ENCODE assay signal across 10 cellular contexts in the genomic region with DNA sequence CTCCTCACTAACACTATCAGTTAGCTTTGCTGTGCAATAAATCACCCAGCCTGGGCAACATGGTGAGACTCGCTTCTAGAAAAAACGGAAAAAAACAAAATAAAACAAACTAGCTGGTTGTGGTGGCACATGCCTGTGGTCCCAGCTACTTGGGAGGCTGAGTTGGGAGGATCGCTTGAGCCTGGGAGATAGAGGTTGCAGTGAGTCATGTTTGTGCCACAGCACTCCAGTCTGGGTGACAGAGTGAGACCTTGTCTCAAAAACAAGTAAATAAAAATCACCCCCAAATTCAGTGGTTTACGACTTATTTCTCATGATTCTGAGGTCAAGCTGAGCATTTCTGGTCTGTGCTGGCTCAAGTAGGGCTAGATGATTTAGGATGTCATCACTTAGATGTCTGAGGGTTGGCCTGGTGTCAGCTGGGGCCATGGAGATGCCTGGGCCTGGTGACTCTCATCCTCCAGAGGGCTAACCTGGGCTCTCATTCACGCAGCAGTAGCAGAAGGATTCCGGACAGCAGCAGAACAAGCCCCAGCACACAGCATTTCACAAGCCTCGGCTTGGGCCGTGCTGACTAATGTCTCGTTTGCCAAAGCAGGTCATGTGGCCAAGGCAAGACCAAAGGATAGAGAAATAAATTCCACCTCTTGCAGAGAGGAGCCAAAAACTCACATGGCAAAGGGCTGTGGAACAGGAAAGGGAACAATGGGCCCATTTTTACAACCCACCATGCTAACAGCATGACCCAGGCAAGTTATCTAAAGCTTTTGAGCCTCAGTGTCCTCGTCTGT. TPM values are rescaled to one million over a fixed set of nuclear protein-coding genes. Genes with fewer than 3 reads are reported as not detected.
DNase-seq lines count a peak whose midpoint lies in the region; ATAC-seq and TF ChIP-seq lines count a peak whose summit lies in the region.
"Had no signal": no experiment of that assay in that cellular context is flagged by ENCODE, and none has a peak within 500 bp of the region (broad histone marks: within the 10 kb centered on the region; RNA-seq: fewer than 3 reads in every experiment).

No MANE protein-coding gene starts in this region.

- H3K36me3 ChIP-seq in RWPE2 (ENCODE audit: low read depth) (no peaks in the 10 kb centered on the region), trophoblast cell (ENCODE audit: control insufficient read depth in 1 of 2, insufficient read depth in 2 of 2, low read length in 2 of 2) (no peaks in the 10 kb centered on the region), SK-N-SH (replicated peaks in 1 of 2; ENCODE audit: control insufficient read depth in 1 of 2, insufficient read depth in 2 of 2, low read length in 1 of 2) (no peaks in the 10 kb centered on the region)

- DNase-seq in COLO829 (ENCODE audit: low spot score): peak; percentile 88
- DNase-seq in RWPE2 (ENCODE audit: low spot score): peak; percentile 85
- peak; percentile 82 for DNase-seq in fibroblast of villous mesenchyme (ENCODE audit: low read depth)
- peak; percentile 83 to 89 for DNase-seq in trophoblast cell
- DNase-seq in SK-N-SH: no peak
- DNase-seq in cortex of kidney (lab: John Stamatoyannopoulos, UW): no peak
- DNase-seq: NCI-H1694 had no signal

- H4K12ac ChIP-seq in trophoblast cell (ENCODE audit: low read depth, low read length): no peak overlapping the region

- CTCF ChIA-PET in SK-N-SH (lab: Yijun Ruan, JAX): interaction anchor here (0.8 to 0.9 kb wide), 2 partner anchors 18 to 62 kb away, joined by 3 read pairs; no protein-coding TSS in a partner anchor

- no peaks in the 10 kb centered on the region for H3K9me2 ChIP-seq in SK-N-SH

- POLR2A ChIA-PET in SK-N-SH (lab: Yijun Ruan, JAX): no interaction called here

- H3K4me2 ChIP-seq in trophoblast cell (ENCODE audit: low read length) (no peak overlapping the region), SK-N-SH (no peak overlapping the region)

- no peak overlapping the region for H3K4ac ChIP-seq in trophoblast cell (ENCODE audit: low read depth, low read length)

- H2BK12ac ChIP-seq in trophoblast cell (ENCODE audit: low read length): no peak overlapping the region

- no peak for TF ChIP-seq EP300 in SK-N-SH (IDR thresholded peaks at IDR 0.05; ENCODE audit: borderline replicate concordance in 1 of 2, low read depth in 1 of 2, low read length in 1 of 2)

- no peaks in the 10 kb centered on the region for H3K9me3 ChIP-seq in RWPE2 (ENCODE audit: severe bottlenecking)
- no peaks in the 10 kb centered on the region for H3K9me3 ChIP-seq in trophoblast cell (ENCODE audit: insufficient read depth, low read depth, low read length)
- no peaks in the 10 kb centered on the region for H3K9me3 ChIP-seq in SK-N-SH

- H2AFZ ChIP-seq in trophoblast cell (ENCODE audit: insufficient read depth, low read length, poor library complexity): no peak overlapping the region
- H2AFZ ChIP-seq in SK-N-SH (ENCODE audit: low read depth): no peak overlapping the region

- TF ChIP-seq CTCF in RWPE2 (IDR thresholded peaks at IDR 0.05; ENCODE audit: poor library complexity, severe bottlenecking) (no peak), fibroblast of villous mesenchyme (IDR thresholded peaks at IDR 0.05; ENCODE audit: insufficient read depth, low read depth, low read length) (no peak), SK-N-SH (IDR thresholded peaks at IDR 0.05) (no peak)

- no peak overlapping the region for H3K4me3 ChIP-seq in RWPE2 (ENCODE audit: severe bottlenecking)
- H3K4me3 ChIP-seq in fibroblast of villous mesenchyme (ENCODE audit: low read depth, low read length): no peak overlapping the region
- H3K4me3 ChIP-seq in trophoblast cell (ENCODE audit: low read depth, low read length): no peak overlapping the region
- no peak overlapping the region for H3K4me3 ChIP-seq in SK-N-SH (ENCODE audit: low read depth in 2 of 2, low read length in 1 of 2)

- H4K8ac ChIP-seq in trophoblast cell (ENCODE audit: low read depth, low read length): no peak overlapping the region

- H3K9ac ChIP-seq in trophoblast cell (ENCODE audit: low read length) (no peak overlapping the region), SK-N-SH (no peak overlapping the region)

- H3K79me2 ChIP-seq in trophoblast cell (ENCODE audit: control insufficient read depth, insufficient read depth, low read length, poor library complexity) (no peaks in the 10 kb centered on the region), SK-N-SH (ENCODE audit: insufficient read depth) (no peaks in the 10 kb centered on the region)

- no peak overlapping the region for H2BK120ac ChIP-seq in trophoblast cell (ENCODE audit: insufficient read depth, low read length, poor library complexity)

- no peak overlapping the region for H3K18ac ChIP-seq in trophoblast cell (ENCODE audit: low read length)

- no peak overlapping the region for H4K91ac ChIP-seq in trophoblast cell (ENCODE audit: low read depth, low read length)

- H3F3A ChIP-seq in SK-N-SH (replicated peaks; ENCODE audit: insufficient read depth): no peaks in the 10 kb centered on the region

- H3K27ac ChIP-seq in RWPE2 (ENCODE audit: poor library complexity, severe bottlenecking) (peak overlapping the region; percentile 61), trophoblast cell (ENCODE audit: low read depth, low read length) (no peak overlapping the region), SK-N-SH (ENCODE audit: low read depth in 2 of 2, low read length in 1 of 2) (no peak overlapping the region)

- H3K14ac ChIP-seq in trophoblast cell (ENCODE audit: low read length): no peak overlapping the region

- H3K79me1 ChIP-seq in trophoblast cell (ENCODE audit: low read length): peaks cover 6% of the 10 kb centered on the region

- H2BK5ac ChIP-seq in trophoblast cell (ENCODE audit: low read depth, low read length, poor library complexity): no peak overlapping the region

- H3K23ac ChIP-seq in trophoblast cell (ENCODE audit: low read length): no peak overlapping the region

- WGBS in trophoblast cell (ENCODE audit: extremely low coverage, insufficient coverage, insufficient read length): no CpG with 5 or more reads among the region's 10 CpGs
- 64% methylated on average over 9 of the region's 10 CpGs for WGBS in SK-N-SH (ENCODE audit: low lambda C conversion rate)

- peaks cover 8% of the 10 kb centered on the region for H3K4me1 ChIP-seq in RWPE2 (ENCODE audit: insufficient read depth, poor library complexity, severe bottlenecking)
- H3K4me1 ChIP-seq in trophoblast cell (ENCODE audit: control insufficient read depth in 1 of 2, insufficient read depth in 2 of 2, low read length in 2 of 2): peaks cover 17 to 20% of the 10 kb centered on the region in 2 experiments
- peaks cover 0 to 3% of the 10 kb centered on the region in 2 experiments; a peak in 1 of 4 replicates for H3K4me1 ChIP-seq in SK-N-SH (ENCODE audit: control insufficient read depth in 1 of 2, insufficient read depth in 2 of 2, low read depth in 1 of 2, low read length in 1 of 2)

- no peak overlapping the region for H2AK5ac ChIP-seq in trophoblast cell (ENCODE audit: low read length)

- no peaks in the 10 kb centered on the region for H4K20me1 ChIP-seq in SK-N-SH (ENCODE audit: insufficient read depth)

- no peaks in the 10 kb centered on the region for H3K27me3 ChIP-seq in RWPE2 (ENCODE audit: insufficient read depth, poor library complexity, severe bottlenecking)
- no peaks in the 10 kb centered on the region for H3K27me3 ChIP-seq in trophoblast cell (ENCODE audit: insufficient read depth, low read length)
- H3K27me3 ChIP-seq in SK-N-SH (ENCODE audit: insufficient read depth): no peaks in the 10 kb centered on the region

- ATAC-seq in RWPE2 (ENCODE audit: low read depth) (peak; percentile 98), HG02588 (IDR thresholded peaks at IDR 0.05; ENCODE audit: unreplicated experiment) (no peak)
- no peak for ATAC-seq in activated CD4-positive, CD25-positive, alpha-beta regulatory T cell treated with anti-CD3 and anti-CD28 coated beads, Interleukin-2, amount 50 U/mL, for 24 hours

- TF ChIP-seq RAD21 in SK-N-SH (IDR thresholded peaks at IDR 0.05; ENCODE audit: low read length): no peak

TF ChIP-seq in SK-N-SH, 30 proteins besides CTCF, POLR2A, EP300 and RAD21 (continues in another document):
- TF ChIP-seq EZH2phosphoT487 (IDR thresholded peaks at IDR 0.05; ENCODE audit: borderline replicate concordance, low read depth) (no peak), RXRA (IDR thresholded peaks at IDR 0.05; ENCODE audit: borderline replicate concordance, low read depth) (no peak), FOSL2 (IDR thresholded peaks at IDR 0.05; ENCODE audit: borderline replicate concordance, low read depth) (no peak), RFX5 (IDR thresholded peaks at IDR 0.05; ENCODE audit: low read length) (no peak), CHD2 (IDR thresholded peaks at IDR 0.05; ENCODE audit: low read length, partially characterized antibody) (no peak), SIN3A (IDR thresholded peaks at IDR 0.05; ENCODE audit: borderline replicate concordance, low read depth, low read length) (no peak), TEAD4 (IDR thresholded peaks at IDR 0.05; ENCODE audit: borderline replicate concordance, insufficient read depth) (no peak)
- TF ChIP-seq, protein P1, sequence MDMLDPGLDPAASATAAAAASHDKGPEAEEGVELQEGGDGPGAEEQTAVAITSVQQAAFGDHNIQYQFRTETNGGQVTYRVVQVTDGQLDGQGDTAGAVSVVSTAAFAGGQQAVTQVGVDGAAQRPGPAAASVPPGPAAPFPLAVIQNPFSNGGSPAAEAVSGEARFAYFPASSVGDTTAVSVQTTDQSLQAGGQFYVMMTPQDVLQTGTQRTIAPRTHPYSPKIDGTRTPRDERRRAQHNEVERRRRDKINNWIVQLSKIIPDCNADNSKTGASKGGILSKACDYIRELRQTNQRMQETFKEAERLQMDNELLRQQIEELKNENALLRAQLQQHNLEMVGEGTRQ (IDR thresholded peaks at IDR 0.05; ENCODE audit: borderline replicate concordance, low read depth, low read length): no peak
- TF ChIP-seq, protein P2, sequence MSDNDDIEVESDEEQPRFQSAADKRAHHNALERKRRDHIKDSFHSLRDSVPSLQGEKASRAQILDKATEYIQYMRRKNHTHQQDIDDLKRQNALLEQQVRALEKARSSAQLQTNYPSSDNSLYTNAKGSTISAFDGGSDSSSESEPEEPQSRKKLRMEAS (IDR thresholded peaks at IDR 0.05; ENCODE audit: low read depth): no peak

RNA-seq across cellular contexts. Expression of a gene that starts 32.5 kb away (rescaled TPM):
- 9.5 and 10.6 TPM in 2 replicates for total RNA-seq in fibroblast of villous mesenchyme
- 20.7 and 21.8 TPM in 2 replicates for polyA plus RNA-seq in trophoblast cell (2013)
- 7.9 and 10.2 TPM in 2 replicates for polyA plus RNA-seq in SK-N-SH (2012; rRNA removed)
- 9.4 and 9.5 TPM in 2 replicates for polyA plus RNA-seq in SK-N-SH (2012; cell fraction: cytosol; rRNA removed)
- 10.4 and 14.2 TPM in 2 replicates for polyA plus RNA-seq in SK-N-SH (2012; cell fraction: nucleus; rRNA removed)

RNA-seq across cellular contexts. Expression of a gene that starts 32.7 kb away (rescaled TPM):
- 88.6 and 114 TPM in 2 replicates for total RNA-seq in fibroblast of villous mesenchyme
- polyA plus RNA-seq in trophoblast cell (2013): 333 and 360 TPM in 2 replicates
- polyA plus RNA-seq in SK-N-SH (2012; rRNA removed): 69.2 and 76.2 TPM in 2 replicates
- 54.8 and 71.2 TPM in 2 replicates for polyA plus RNA-seq in SK-N-SH (2012; cell fraction: cytosol; rRNA removed)
- 141 and 175 TPM in 2 replicates for polyA plus RNA-seq in SK-N-SH (2012; cell fraction: nucleus; rRNA removed)

RNA-seq across cellular contexts. Expression of a gene that starts 56.4 kb away (rescaled TPM):
- total RNA-seq in fibroblast of villous mesenchyme: not detected in 2 replicates
- polyA plus RNA-seq in trophoblast cell (2013): 6.9 and 7.6 TPM in 2 replicates
- polyA plus RNA-seq in SK-N-SH (2012; rRNA removed): not detected in 2 replicates
- polyA plus RNA-seq in SK-N-SH (2012; cell fraction: cytosol; rRNA removed): not detected in 2 replicates
- not detected in 2 replicates for polyA plus RNA-seq in SK-N-SH (2012; cell fraction: nucleus; rRNA removed)
- total RNA-seq: endothelial cell of umbilical vein had no signal
- polyA plus RNA-seq: endothelial cell of umbilical vein had no signal

Comparison
In these comparisons a context has a peak if more than half of its experiments do, and no peak if none do; other contexts are left out.
1. DNase-seq: peak in COLO829 (single experiment), RWPE2 (single experiment), fibroblast of villous mesenchyme (single experiment) and trophoblast cell (2 of 2); none in SK-N-SH (single experiment) and cortex of kidney (single experiment).